Comparison of ENCODE assay signal across 1 cellular context in genomic region chr19:2533072-2533425, GRCh38.
TF ChIP-seq lines count a peak whose summit lies in the region.

No MANE protein-coding gene starts in this region.

TF ChIP-seq in SK-N-SH treated with all-trans-retinoic acid at 6 μM for 48 hours, 23 proteins besides CTCF, POLR2A, EP300 and RAD21 (continued from another document):
- no peak for TF ChIP-seq ZNF565 (CRISPR knock-in tag; conservative IDR thresholded peaks at IDR 0.05; ENCODE audit: low read depth)
- no peak for TF ChIP-seq TCF4 (CRISPR knock-in tag; IDR thresholded peaks at IDR 0.05; ENCODE audit: borderline replicate concordance)
- no peak for TF ChIP-seq ARNTL (CRISPR knock-in tag; IDR thresholded peaks at IDR 0.05; ENCODE audit: borderline replicate concordance, low read depth)
- no peak for TF ChIP-seq TOX (CRISPR knock-in tag; IDR thresholded peaks at IDR 0.05; ENCODE audit: borderline replicate concordance)
- no peak for TF ChIP-seq ZC3H10 (CRISPR knock-in tag; IDR thresholded peaks at IDR 0.05)
- TF ChIP-seq SNAI2 (CRISPR knock-in tag; IDR thresholded peaks at IDR 0.05), result no peak
- TF ChIP-seq ISL1 (CRISPR knock-in tag; IDR thresholded peaks at IDR 0.05), result no peak
- TF ChIP-seq, protein P1, sequence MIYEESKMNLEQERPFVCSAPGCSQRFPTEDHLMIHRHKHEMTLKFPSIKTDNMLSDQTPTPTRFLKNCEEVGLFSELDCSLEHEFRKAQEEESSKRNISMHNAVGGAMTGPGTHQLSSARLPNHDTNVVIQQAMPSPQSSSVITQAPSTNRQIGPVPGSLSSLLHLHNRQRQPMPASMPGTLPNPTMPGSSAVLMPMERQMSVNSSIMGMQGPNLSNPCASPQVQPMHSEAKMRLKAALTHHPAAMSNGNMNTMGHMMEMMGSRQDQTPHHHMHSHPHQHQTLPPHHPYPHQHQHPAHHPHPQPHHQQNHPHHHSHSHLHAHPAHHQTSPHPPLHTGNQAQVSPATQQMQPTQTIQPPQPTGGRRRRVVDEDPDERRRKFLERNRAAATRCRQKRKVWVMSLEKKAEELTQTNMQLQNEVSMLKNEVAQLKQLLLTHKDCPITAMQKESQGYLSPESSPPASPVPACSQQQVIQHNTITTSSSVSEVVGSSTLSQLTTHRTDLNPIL (CRISPR knock-in tag; IDR thresholded peaks at IDR 0.05; ENCODE audit: low read depth), result no peak
- no peak for TF ChIP-seq ZFP30 (CRISPR knock-in tag; IDR thresholded peaks at IDR 0.05)
- no peak for TF ChIP-seq ZFP3 (CRISPR knock-in tag; IDR thresholded peaks at IDR 0.05)
- TF ChIP-seq RARB (CRISPR knock-in tag; IDR thresholded peaks at IDR 0.05), result no peak
- TF ChIP-seq OSR1 (CRISPR knock-in tag; IDR thresholded peaks at IDR 0.05), result no peak
